In the genomic region with DNA sequence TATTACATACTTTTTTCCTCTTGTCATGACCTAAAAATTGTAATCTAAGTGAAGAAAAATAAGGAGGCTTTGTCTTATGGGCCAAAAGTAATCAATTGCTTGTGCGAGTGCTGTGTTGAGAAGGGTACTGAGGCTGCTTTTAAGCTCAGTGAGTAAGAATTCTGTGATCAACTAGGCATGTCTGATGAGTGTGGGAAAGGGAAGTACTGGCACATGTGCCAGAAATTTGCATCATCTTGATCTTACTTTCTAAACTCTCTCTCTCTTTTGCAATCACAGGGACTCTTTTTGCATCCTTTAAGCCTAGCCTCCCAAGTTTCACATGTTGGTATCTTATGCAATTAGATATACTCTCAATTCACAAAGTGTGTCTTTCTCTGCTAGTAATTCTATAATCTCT, we compare ENCODE assay signal across 23 cellular contexts.
"Had no signal": no experiment of that assay in that cellular context is flagged by ENCODE, and none has a peak within 500 bp of the region (broad histone marks: within the 10 kb centered on the region; RNA-seq: fewer than 3 reads in every experiment).

No MANE protein-coding gene starts in this region.

- H3K4me3 ChIP-seq: coronary artery, right atrium auricular region had no signal

- DNase-seq: activated B cell treated with CpG ODN at 0.5 μM for 24 hours; activated CD4-positive, alpha-beta T cell treated with anti-CD3 and anti-CD28 coated beads for 48 hours; activated CD8-positive, alpha-beta memory T cell treated with anti-CD3 and anti-CD28 coated beads, Interleukin-2, amount 50 U/mL, for 48 hours; activated gamma-delta T cell treated with Interleukin-2 at 50 U/mL for 16 hours; amygdala; effector CD4-positive, alpha-beta T cell; foreskin melanocyte; kidney glomerular epithelial cell; left ventricle myocardium superior; mesenchymal stem cell; occipital lobe; stimulated activated CD4-positive, alpha-beta T cell treated with anti-CD3 and anti-CD28 coated beads, Interleukin-15, amount 100 ng/mL, for 24 hours; stimulated activated CD4-positive, alpha-beta T cell treated with anti-CD3 and anti-CD28 coated beads, Interleukin-4, amount 100 ng/mL, for 4 hours; stimulated activated CD8-positive, alpha-beta memory T cell treated with anti-CD3 and anti-CD28 coated beads, Interleukin-4, amount 100 ng/mL, for 48 hours; stimulated activated naive CD8-positive, alpha-beta T cell treated with anti-CD3 and anti-CD28 coated beads, Interleukin-15, Interleukin-2, amounts not matched to agents 100 U/mL and 50 U/mL, for 24 hours; T-helper 17 cell; trophoblast cell had no signal

- H3K4me3 Mint-ChIP-seq: activated B cell treated with CpG ODN at 0.5 μM for 24 hours; activated naive CD8-positive, alpha-beta T cell; brain; central memory CD8-positive, alpha-beta T cell; natural killer cell treated with Interleukin-12 subunit alpha and Interleukin-12 subunit beta and Interleukin-15 and Interleukin-18, amount 100 ng/mL, for 72 hours; T-helper 17 cell had no signal

- H3K27ac Mint-ChIP-seq: activated B cell treated with CpG ODN at 0.5 μM for 24 hours; activated naive CD8-positive, alpha-beta T cell; brain; natural killer cell treated with Interleukin-12 subunit alpha and Interleukin-12 subunit beta and Interleukin-15 and Interleukin-18, amount 100 ng/mL, for 72 hours; T-helper 17 cell had no signal

- H3K9me3 Mint-ChIP-seq: activated B cell treated with CpG ODN at 0.5 μM for 24 hours; brain; central memory CD8-positive, alpha-beta T cell had no signal

- H3K36me3 ChIP-seq: right atrium auricular region had no signal

- H3K4me1 ChIP-seq: right atrium auricular region had no signal

- H3K27ac ChIP-seq: coronary artery, right atrium auricular region had no signal

- H3K4me1 Mint-ChIP-seq: activated B cell treated with CpG ODN at 0.5 μM for 24 hours; brain; central memory CD8-positive, alpha-beta T cell; T-helper 17 cell had no signal

- H3K27me3 Mint-ChIP-seq: brain; natural killer cell treated with Interleukin-12 subunit alpha and Interleukin-12 subunit beta and Interleukin-15 and Interleukin-18, amount 100 ng/mL, for 72 hours; T-helper 17 cell had no signal

- H3K27me3 ChIP-seq: right atrium auricular region had no signal

- H3K36me3 Mint-ChIP-seq: activated naive CD8-positive, alpha-beta T cell; brain; natural killer cell treated with Interleukin-12 subunit alpha and Interleukin-12 subunit beta and Interleukin-15 and Interleukin-18, amount 100 ng/mL, for 72 hours had no signal

- ATAC-seq: left ventricle myocardium superior; natural killer cell treated with Interleukin-12 subunit alpha and Interleukin-12 subunit beta and Interleukin-15 and Interleukin-18, amount 100 ng/mL, for 72 hours; stimulated activated naive CD8-positive, alpha-beta T cell treated with anti-CD3 and anti-CD28 coated beads, Interleukin-15, Interleukin-2, amounts not matched to agents 100 U/mL and 50 U/mL, for 24 hours; T-helper 17 cell had no signal
